Comparison of ENCODE assay signal across 31 cellular contexts in the genomic region with DNA sequence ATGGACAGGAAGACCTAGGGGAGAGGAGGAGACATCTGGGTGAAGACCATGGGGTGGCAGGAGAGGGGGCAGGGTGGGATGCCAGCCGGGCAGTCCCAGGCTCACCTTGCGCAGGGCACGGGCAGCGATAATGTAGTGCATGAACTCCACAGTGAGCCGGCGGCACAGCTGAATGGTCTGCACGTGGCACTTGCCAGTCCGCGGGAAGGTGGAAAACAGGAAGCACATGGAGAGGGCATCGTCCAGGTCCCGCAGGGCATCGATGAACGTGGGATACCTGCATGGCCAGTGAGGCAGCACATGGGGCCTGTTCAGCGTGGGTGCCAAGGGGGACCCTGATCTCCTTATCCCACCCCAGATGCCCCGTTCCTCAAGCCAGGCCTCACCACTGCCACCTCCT. TPM values are rescaled to one million over a fixed set of nuclear protein-coding genes. Genes with fewer than 3 reads are reported as not detected.
"Had no signal": no experiment of that assay in that cellular context is flagged by ENCODE, and none has a peak within 500 bp of the region (broad histone marks: within the 10 kb centered on the region; RNA-seq: fewer than 3 reads in every experiment).

No MANE protein-coding gene starts in this region.

- H3K4me3 ChIP-seq: adrenal gland, ascending aorta, cardiac muscle cell, pancreas, prostate gland, sigmoid colon, thyroid gland, upper lobe of right lung had no signal

- ATAC-seq: activated T-cell treated with anti-CD3 and anti-CD28 coated beads, Interleukin-2, amount 50 U/mL, for 72 hours; left colon; pancreas; stimulated activated memory B cell treated with anti-CD40 and anti-IgM and Interleukin-4, amounts not matched to agents 10 μg/mL and 1 μg/mL and 100 μg/mL, for 72 hours; stimulated activated naive CD8-positive, alpha-beta T cell treated with anti-CD3 and anti-CD28 coated beads, Interleukin-15, amount 100 ng/mL, for 72 hours; upper lobe of right lung had no signal

- H3K9me3 ChIP-seq: adrenal gland, ascending aorta, pancreas, prostate gland, sigmoid colon, thyroid gland, upper lobe of right lung had no signal

- FAIRE-seq: endothelial cell of umbilical vein, keratinocyte, pancreas, small intestine, TTC549 had no signal

- DNase-seq: activated CD4-positive, alpha-beta T cell treated with anti-CD3 and anti-CD28 coated beads for 4 hours; activated CD4-positive, alpha-beta T cell treated with anti-CD3 and anti-CD28 coated beads, Interleukin-2, amount 50 U/mL, for 4 hours; activated naive CD4-positive, alpha-beta T cell treated with Interleukin-2 at 50 U/mL for 16 hours; activated naive CD8-positive, alpha-beta T cell treated with anti-CD3 and anti-CD28 coated beads for 36 hours; activated T-cell treated with anti-CD3 and anti-CD28 coated beads for 4 hours; activated T-cell treated with anti-CD3 and anti-CD28 coated beads, Interleukin-2, amount 50 U/mL, for 72 hours; adrenal gland; head of caudate nucleus; hippocampal formation; left colon; mammary epithelial cell; naive B cell; nephron progenitor cell; pancreas; retina; sigmoid colon; small intestine; stimulated activated CD4-positive, alpha-beta T cell treated with anti-CD3 and anti-CD28 coated beads, Interleukin-4, amount 100 ng/mL, for 24 hours; stimulated activated naive CD8-positive, alpha-beta T cell treated with anti-CD3 and anti-CD28 coated beads, Interleukin-15, amount 100 ng/mL, for 72 hours; T-helper 9 cell; thyroid gland; upper lobe of right lung had no signal

- H3K27ac ChIP-seq: adrenal gland, ascending aorta, cardiac muscle cell, pancreas, prostate gland, sigmoid colon, thyroid gland, upper lobe of right lung, VCaP had no signal

- H3K27me3 ChIP-seq: adrenal gland, ascending aorta, cardiac muscle cell, pancreas, sigmoid colon, thyroid gland, upper lobe of right lung had no signal

- H3K4me1 ChIP-seq: adrenal gland, ascending aorta, pancreas, prostate gland, sigmoid colon, thyroid gland, upper lobe of right lung had no signal

RNA-seq across cellular contexts. Expression of a gene that starts 10.0 kb away (rescaled TPM):
- total RNA-seq: activated naive CD8-positive, alpha-beta T cell treated with anti-CD3 and anti-CD28 coated beads for 36 hours; ascending aorta; endothelial cell of umbilical vein; fibroblast of villous mesenchyme; mammary epithelial cell had no signal
- polyA plus RNA-seq: endothelial cell of umbilical vein, keratinocyte, mammary epithelial cell had no signal

RNA-seq across cellular contexts. Expression of a gene that starts 37.9 kb away (rescaled TPM):
- total RNA-seq: activated naive CD8-positive, alpha-beta T cell treated with anti-CD3 and anti-CD28 coated beads for 36 hours; activated T-cell treated with anti-CD3 and anti-CD28 coated beads, Interleukin-2, amount 50 U/mL, for 72 hours; ascending aorta; fibroblast of villous mesenchyme had no signal
- polyA plus RNA-seq: keratinocyte had no signal
